Comparison of ENCODE assay signal across 8 cellular contexts in the genomic region with DNA sequence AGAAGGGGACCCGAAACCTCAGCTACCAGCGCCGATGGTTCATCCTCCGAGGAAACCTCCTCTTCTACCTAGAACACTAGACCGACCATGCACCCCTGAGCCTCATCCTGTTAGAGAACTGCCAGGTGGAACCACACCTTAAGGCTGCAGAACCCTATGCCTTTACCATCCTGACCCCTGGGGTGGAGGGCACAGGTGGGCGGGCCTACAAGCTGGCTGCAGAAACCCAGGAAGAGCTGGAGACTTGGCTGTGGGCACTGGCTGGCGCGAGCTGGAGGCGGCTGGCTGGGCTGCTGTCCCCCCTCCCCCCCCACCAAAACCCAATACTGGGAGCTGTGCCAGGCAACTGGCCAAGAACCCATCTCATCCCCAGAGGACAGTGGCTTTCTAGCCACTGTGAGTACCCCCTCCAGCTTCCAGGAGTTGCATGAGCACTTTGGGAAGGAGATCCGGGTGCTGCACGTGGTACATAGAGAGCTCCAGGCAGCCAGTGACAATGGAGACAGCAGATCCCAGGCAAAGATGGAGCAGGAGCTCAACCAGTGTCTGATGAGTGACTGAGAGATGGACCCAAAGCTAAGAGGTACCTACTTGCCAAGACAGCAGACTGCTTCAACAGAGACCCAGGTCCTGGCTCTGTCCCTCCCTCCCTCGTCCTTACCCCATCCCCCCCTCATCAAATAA. TPM values are rescaled to one million over a fixed set of nuclear protein-coding genes. Genes with fewer than 3 reads are reported as not detected.
DNase-seq lines count a peak whose midpoint lies in the region; ATAC-seq, FAIRE-seq and TF ChIP-seq lines count a peak whose summit lies in the region.

No MANE protein-coding gene starts in this region.

- intact Hi-C loops in OCI-LY7 (cut with micrococcal nuclease; ENCODE audit: unreplicated experiment) (loop anchor here (10.0 kb wide), 1 partner anchor 292 kb away; a partner anchor contains a TSS), pancreas (cut with DNase I) (no loop called here)

- WGBS in esophagus, 2 donors, result 59 to 64% methylated on average over 12 of the region's 12 CpGs
- 64 to 67% methylated on average over 12 of the region's 12 CpGs for WGBS in pancreas, 2 donors

- no peak for FAIRE-seq in pancreas (lab: Jason Lieb, UNC)

- peaks cover 40% of the 10 kb centered on the region for H3K79me2 ChIP-seq in OCI-LY7 (ENCODE audit: insufficient read depth, low read depth, low read length)

- H3K4me3 ChIP-seq in OCI-LY7 (ENCODE audit: low read depth, low read length, poor library complexity, severe bottlenecking), result peak overlapping the region; percentile 98
- H3K4me3 ChIP-seq in esophagus (ENCODE audit: low read depth in 1 of 2, low read length in 2 of 2), result no peak overlapping the region
- H3K4me3 ChIP-seq in pancreas, result peak overlapping the region in 2 of 4 donors; percentile 76

- TF ChIP-seq CTCF in OCI-LY7 (conservative IDR thresholded peaks at IDR 0.05; ENCODE audit: low read length) (no peak), pancreas (IDR thresholded peaks at IDR 0.05) (no peak)

- H3K27me3 ChIP-seq in esophagus (ENCODE audit: control insufficient read depth in 1 of 2, insufficient read depth in 2 of 2, low read length in 2 of 2), result no peaks in the 10 kb centered on the region
- no peaks in the 10 kb centered on the region for H3K27me3 ChIP-seq in pancreas

- ATAC-seq in pancreas (no peak), esophagus mucosa (no peak)

- CTCF ChIA-PET in OCI-LY7 (lab: Charles Lee; ENCODE audit: unreplicated experiment), result interaction anchor here (0.6 to 1.1 kb wide), 2 partner anchors 14 to 170 kb away, joined by 3 to 7 read pairs; no protein-coding TSS in a partner anchor

- DNase-seq in OCI-LY7 (ENCODE audit: low spot score) (peak; percentile 23), pancreas (peak in 4 of 6 donors; percentile 31 to 63 (median 49)), GF-D8 (lab: John Stamatoyannopoulos, UW) (no peak), 8988T (no peak)
- DNase-seq in activated CD4-positive, alpha-beta T cell treated with anti-CD3 and anti-CD28 coated beads, Interleukin-2, amount 50 U/mL, for 4 hours, result no peak

- H3K4me1 ChIP-seq in ES-I3 (ENCODE audit: insufficient read depth, low read length), result no peaks in the 10 kb centered on the region; the same call in 1 of the 2 replicates
- peaks cover 50% of the 10 kb centered on the region for H3K4me1 ChIP-seq in OCI-LY7 (ENCODE audit: insufficient read depth, low read length, poor library complexity, severe bottlenecking)
- peaks cover 8 to 36% of the 10 kb centered on the region in 2 donors for H3K4me1 ChIP-seq in esophagus (ENCODE audit: control insufficient read depth in 2 of 2, insufficient read depth in 2 of 2, low read length in 1 of 2)
- peaks cover 9 to 28% (median 22%) of the 10 kb centered on the region in 3 donors for H3K4me1 ChIP-seq in pancreas

- H3K9ac ChIP-seq in ES-I3 (ENCODE audit: low read depth, low read length), result peak overlapping the region; percentile 84; the same call in 1 of the 2 replicates

- H3K4me2 ChIP-seq in OCI-LY7 (ENCODE audit: low read length), result peak overlapping the region; percentile 99

- H2AFZ ChIP-seq in OCI-LY7 (ENCODE audit: low read length), result no peak overlapping the region

- POLR2A ChIA-PET in OCI-LY7 (lab: Charles Lee), result interaction anchor here (0.9 to 1.8 kb wide), 3 partner anchors 14 to 39 kb away, joined by 4 to 7 read pairs (median 4); a partner anchor contains a TSS

- H3K27ac ChIP-seq in OCI-LY7 (ENCODE audit: low read depth, low read length, poor library complexity, severe bottlenecking) (peak overlapping the region; percentile 76), esophagus (ENCODE audit: low read depth in 2 of 2, low read length in 1 of 2) (peak overlapping the region; percentile 92 to 98), pancreas (peak overlapping the region in 1 of 4 donors; percentile 96)

- H3K9me2 ChIP-seq in OCI-LY7 (ENCODE audit: insufficient read depth, low read length), result no peaks in the 10 kb centered on the region

- no TSS peak for BruUV-seq in OCI-LY7 (replicated peaks; lab: Mats Ljungman, UMichigan)

- H3K9me3 ChIP-seq in ES-I3 (ENCODE audit: control insufficient read depth, insufficient read depth, low read length) (no peaks in the 10 kb centered on the region), OCI-LY7 (ENCODE audit: low read length) (no peaks in the 10 kb centered on the region), esophagus (ENCODE audit: control insufficient read depth in 2 of 2, insufficient read depth in 1 of 2, low read depth in 1 of 2, low read length in 1 of 2) (no peaks in the 10 kb centered on the region), pancreas (no peaks in the 10 kb centered on the region)

- H3K36me3 ChIP-seq in ES-I3 (ENCODE audit: insufficient read depth, low read length) (peaks cover 8% of the 10 kb centered on the region; the same call in 1 of the 2 replicates), OCI-LY7 (ENCODE audit: insufficient read depth, low read length) (peaks cover 82% of the 10 kb centered on the region), esophagus (ENCODE audit: control insufficient read depth in 2 of 2, insufficient read depth in 2 of 2, low read length in 1 of 2) (peaks cover 18 to 37% of the 10 kb centered on the region in 2 donors), pancreas (peaks cover 0 to 25% (median 4%) of the 10 kb centered on the region in 3 donors)

- no peaks in the 10 kb centered on the region for H4K20me1 ChIP-seq in OCI-LY7 (ENCODE audit: insufficient read depth, low read length)

RNA-seq across cellular contexts. Expression of a gene that starts 1.4 kb away (rescaled TPM):
- 69.2 and 94.7 TPM in 2 replicates for total RNA-seq in OCI-LY7 (2014; rRNA removed; shearing (Covaris generic))
- total RNA-seq in OCI-LY7 (2022) (87.8 and 111 TPM in 2 replicates), pancreas (10 to 100 TPM; 24.8 to 36.5 (median 29.6) TPM), esophagus mucosa (44.3 TPM)
- polyA plus RNA-seq in esophagus (10 to 100 TPM; 25.2 to 34.3 TPM), pancreas (10 to 100 TPM; 29.2 to 34.5 TPM)

RNA-seq across cellular contexts. Expression of a gene that starts 13.8 kb away (rescaled TPM):
- 38.6 and 44.9 TPM in 2 replicates for total RNA-seq in OCI-LY7 (2014; rRNA removed; shearing (Covaris generic))
- total RNA-seq in OCI-LY7 (2022), result 74.8 and 78.6 TPM in 2 replicates
- polyA plus RNA-seq in esophagus, result 10 to 100 TPM; 19.8 to 27.5 TPM
- total RNA-seq in pancreas, result 10 to 100 TPM; 14.5 to 23.3 (median 15.2) TPM
- 10 to 100 TPM; 26.9 to 28.2 TPM for polyA plus RNA-seq in pancreas
- total RNA-seq in esophagus mucosa, result 25.3 TPM

RNA-seq across cellular contexts. Expression of a gene that starts 18.1 kb away (rescaled TPM):
- 3.2 and 3.3 TPM in 2 replicates for total RNA-seq in OCI-LY7 (2014; rRNA removed; shearing (Covaris generic))
- 1.7 and 3.9 TPM in 2 replicates for total RNA-seq in OCI-LY7 (2022)
- 1 to 10 TPM; 1.3 to 2.1 TPM for polyA plus RNA-seq in esophagus
- total RNA-seq in pancreas, result under 1 TPM in 3 of 6 donors, not detected in 3; 0.24 to 0.84 (median 0.38) TPM
- polyA plus RNA-seq in pancreas, result under 1 TPM; 0.30 to 0.31 TPM
- total RNA-seq in esophagus mucosa, result 2.2 TPM

RNA-seq across cellular contexts. Expression of a gene that starts 25.8 kb away (rescaled TPM):
- 126 and 133 TPM in 2 replicates for total RNA-seq in OCI-LY7 (2014; rRNA removed; shearing (Covaris generic))
- total RNA-seq in OCI-LY7 (2022) (171 and 181 TPM in 2 replicates), pancreas (1 to 10 TPM in 5 of 6 donors, under 1 TPM in 1; 0.63 to 1.8 (median 1.2) TPM), esophagus mucosa (2.4 TPM)
- polyA plus RNA-seq in esophagus (1 to 10 TPM; 3.5 to 6.8 TPM), pancreas (1 to 10 TPM; 2.1 to 3.3 TPM)

RNA-seq across cellular contexts. Expression of a gene that starts 38.7 kb away (rescaled TPM):
- 15.7 and 18.8 TPM in 2 replicates for total RNA-seq in OCI-LY7 (2014; rRNA removed; shearing (Covaris generic))
- total RNA-seq in OCI-LY7 (2022), result 16.4 and 17.3 TPM in 2 replicates
- 1 to 10 TPM; 1.4 to 2.6 TPM for polyA plus RNA-seq in esophagus
- 1 to 10 TPM; 4.0 to 6.5 (median 4.6) TPM for total RNA-seq in pancreas
- 1 to 10 TPM; 3.1 to 5.0 TPM for polyA plus RNA-seq in pancreas
- total RNA-seq in esophagus mucosa, result 2.6 TPM

Comparison
In these comparisons a context has a peak if more than half of its experiments do, and no peak if none do; other contexts are left out.
1. DNase-seq: peak in OCI-LY7 (single experiment) and pancreas (4 of 6); none in GF-D8 (single experiment), activated CD4-positive, alpha-beta T cell treated with anti-CD3 and anti-CD28 coated beads, Interleukin-2, amount 50 U/mL, for 4 hours (0 of 2) and 8988T (single experiment).